Comparison of ENCODE assay signal across 27 cellular contexts in genomic region chr22:22906907-22907550, GRCh38. TPM values are rescaled to one million over a fixed set of nuclear protein-coding genes. Genes with fewer than 3 reads are reported as not detected.
"Had no signal": no experiment of that assay in that cellular context is flagged by ENCODE, and none has a peak within 500 bp of the region (broad histone marks: within the 10 kb centered on the region; RNA-seq: fewer than 3 reads in every experiment).

No MANE protein-coding gene starts in this region.

- ATAC-seq: activated naive CD8-positive, alpha-beta T cell treated with anti-CD3 and anti-CD28 coated beads, Interleukin-2, amount 50 U/mL, for 24 hours; activated T-helper 17 cell treated with anti-CD3 and anti-CD28 coated beads, Interleukin-2, amount 50 U/mL, for 72 hours; foreskin keratinocyte; right lobe of liver; stimulated activated effector memory CD8-positive, alpha-beta T cell treated with anti-CD3 and anti-CD28 coated beads, Interleukin-12 subunit alpha, Interleukin-12 subunit beta, amount 100 ng/mL, for 72 hours; upper lobe of right lung; WTC11 had no signal

- H3K4me3 ChIP-seq: dorsolateral prefrontal cortex, right lobe of liver, upper lobe of right lung had no signal

- H3K9me3 Mint-ChIP-seq: activated CD4-positive, alpha-beta memory T cell treated with anti-CD3 and anti-CD28 coated beads for 36 hours; activated naive CD8-positive, alpha-beta T cell treated with anti-CD3 and anti-CD28 coated beads, Interleukin-2, amount 50 U/mL, for 24 hours; activated T-helper 17 cell treated with anti-CD3 and anti-CD28 coated beads, Interleukin-2, amount 50 U/mL, for 72 hours; brain; neural crest cell; stimulated activated effector memory CD8-positive, alpha-beta T cell treated with anti-CD3 and anti-CD28 coated beads, Interleukin-12 subunit alpha, Interleukin-12 subunit beta, amount 100 ng/mL, for 72 hours; T-helper 2 cell treated with Interferon-gamma antibody and Interleukin-4, amounts not matched to agents 5 μg/mL and 100 μg/mL, for 36 hours had no signal

- H3K4me3 Mint-ChIP-seq: activated CD4-positive, alpha-beta memory T cell treated with anti-CD3 and anti-CD28 coated beads for 36 hours; activated naive CD8-positive, alpha-beta T cell treated with anti-CD3 and anti-CD28 coated beads, Interleukin-2, amount 50 U/mL, for 24 hours; activated T-helper 17 cell treated with anti-CD3 and anti-CD28 coated beads, Interleukin-2, amount 50 U/mL, for 72 hours; brain; neural crest cell; stimulated activated effector memory CD8-positive, alpha-beta T cell treated with anti-CD3 and anti-CD28 coated beads, Interleukin-12 subunit alpha, Interleukin-12 subunit beta, amount 100 ng/mL, for 72 hours; T-helper 2 cell treated with Interferon-gamma antibody and Interleukin-4, amounts not matched to agents 5 μg/mL and 100 μg/mL, for 36 hours; WTC11 had no signal

- H3K4me1 Mint-ChIP-seq: activated T-helper 17 cell treated with anti-CD3 and anti-CD28 coated beads, Interleukin-2, amount 50 U/mL, for 72 hours; brain; neural crest cell; stimulated activated effector memory CD8-positive, alpha-beta T cell treated with anti-CD3 and anti-CD28 coated beads, Interleukin-12 subunit alpha, Interleukin-12 subunit beta, amount 100 ng/mL, for 72 hours; WTC11 had no signal

- H3K36me3 Mint-ChIP-seq: activated CD4-positive, alpha-beta memory T cell treated with anti-CD3 and anti-CD28 coated beads for 36 hours; brain; stimulated activated effector memory CD8-positive, alpha-beta T cell treated with anti-CD3 and anti-CD28 coated beads, Interleukin-12 subunit alpha, Interleukin-12 subunit beta, amount 100 ng/mL, for 72 hours; WTC11 had no signal

- H3K27ac ChIP-seq: dorsolateral prefrontal cortex, epithelial cell of prostate, foreskin keratinocyte, right lobe of liver, upper lobe of right lung had no signal

- DNase-seq: activated CD4-positive, alpha-beta memory T cell treated with anti-CD3 and anti-CD28 coated beads for 36 hours; activated CD4-positive, alpha-beta T cell treated with anti-CD3 and anti-CD28 coated beads for 4 hours; activated naive CD4-positive, alpha-beta T cell; activated naive CD8-positive, alpha-beta T cell treated with anti-CD3 and anti-CD28 coated beads, Interleukin-2, amount 50 U/mL, for 24 hours; activated T-cell treated with anti-CD3 and anti-CD28 coated beads for 4 hours; anterior cingulate cortex; caudate nucleus; dorsolateral prefrontal cortex; foreskin keratinocyte; hippocampal formation; islet precursor cell; midbrain; right lobe of liver; small intestine; stimulated activated CD4-positive, alpha-beta T cell treated with anti-CD3 and anti-CD28 coated beads, Interleukin-4, amount 100 ng/mL, for 24 hours; upper lobe of right lung had no signal

- H3K4me1 ChIP-seq: foreskin keratinocyte, right lobe of liver, upper lobe of right lung had no signal

- H3K27ac Mint-ChIP-seq: activated CD4-positive, alpha-beta memory T cell treated with anti-CD3 and anti-CD28 coated beads for 36 hours; activated naive CD8-positive, alpha-beta T cell treated with anti-CD3 and anti-CD28 coated beads, Interleukin-2, amount 50 U/mL, for 24 hours; activated T-helper 17 cell treated with anti-CD3 and anti-CD28 coated beads, Interleukin-2, amount 50 U/mL, for 72 hours; brain; stimulated activated effector memory CD8-positive, alpha-beta T cell treated with anti-CD3 and anti-CD28 coated beads, Interleukin-12 subunit alpha, Interleukin-12 subunit beta, amount 100 ng/mL, for 72 hours; T-helper 2 cell treated with Interferon-gamma antibody and Interleukin-4, amounts not matched to agents 5 μg/mL and 100 μg/mL, for 36 hours; WTC11 had no signal

- H3K27me3 Mint-ChIP-seq: activated CD4-positive, alpha-beta memory T cell treated with anti-CD3 and anti-CD28 coated beads for 36 hours; activated naive CD8-positive, alpha-beta T cell treated with anti-CD3 and anti-CD28 coated beads, Interleukin-2, amount 50 U/mL, for 24 hours had no signal

- H3K36me3 ChIP-seq: right lobe of liver, upper lobe of right lung had no signal

- H3K27me3 ChIP-seq: dorsolateral prefrontal cortex, right lobe of liver had no signal

- H3K9me3 ChIP-seq: right lobe of liver, upper lobe of right lung had no signal

RNA-seq across cellular contexts. Expression of gene IGLL5, which starts 19.4 kb away (rescaled TPM):
- total RNA-seq: activated CD4-positive, alpha-beta memory T cell treated with anti-CD3 and anti-CD28 coated beads for 36 hours; activated T-helper 17 cell treated with anti-CD3 and anti-CD28 coated beads, Interleukin-2, amount 50 U/mL, for 72 hours; fibroblast of lung; foreskin keratinocyte; lung microvascular endothelial cell; neural crest cell; osteocyte; pulmonary artery endothelial cell; WTC11 had no signal
- polyA plus RNA-seq: fibroblast of lung, foreskin keratinocyte had no signal
